Comparison of ENCODE assay signal across 9 cellular contexts in genomic region chr16:49876716-49877129, GRCh38. TPM values are rescaled to one million over a fixed set of nuclear protein-coding genes. Genes with fewer than 3 reads are reported as not detected.
DNase-seq lines count a peak whose midpoint lies in the region; ATAC-seq and TF ChIP-seq lines count a peak whose summit lies in the region.
"Had no signal": no experiment of that assay in that cellular context is flagged by ENCODE, and none has a peak within 500 bp of the region (broad histone marks: within the 10 kb centered on the region; RNA-seq: fewer than 3 reads in every experiment).

No MANE protein-coding gene starts in this region.

- H3K79me2 ChIP-seq in KMS-11 (ENCODE audit: insufficient read depth, low read depth) = no peaks in the 10 kb centered on the region

- H3K4me3 ChIP-seq in GM06990 (replicated peaks; ENCODE audit: low read depth, low read length) = no peak overlapping the region
- no peak overlapping the region for H3K4me3 ChIP-seq in KMS-11 (IDR thresholded peaks at IDR 0.05; ENCODE audit: insufficient read depth, low read depth, low read length)
- H3K4me3 ChIP-seq in iPS-15b (ENCODE audit: low read depth, low read length) = peak overlapping the region; percentile 48

- no peaks in the 10 kb centered on the region for H3K9me3 ChIP-seq in iPS-15b (ENCODE audit: control insufficient read depth, insufficient read depth, low read length)

- peaks cover 33% of the 10 kb centered on the region for H3K27me3 Mint-ChIP-seq in activated naive CD8-positive, alpha-beta T cell treated with anti-CD3 and anti-CD28 coated beads, Interleukin-2, amount 10 ng/mL, durations not matched to agents 7 days and 5 days

- peak; percentile 84 for TF ChIP-seq CTCF in GM06990 (IDR thresholded peaks at IDR 0.05; ENCODE audit: insufficient read depth, low read length, poor library complexity, severe bottlenecking)
- peak; percentile 53; the same call in 1 of the 2 replicates for TF ChIP-seq CTCF in KMS-11 (conservative IDR thresholded peaks at IDR 0.05; ENCODE audit: low read depth, low read length)

- H3K4me3 Mint-ChIP-seq in activated naive CD8-positive, alpha-beta T cell treated with anti-CD3 and anti-CD28 coated beads, Interleukin-2, amount 10 ng/mL, durations not matched to agents 7 days and 5 days = no peak overlapping the region

- no peak overlapping the region for H3K27ac Mint-ChIP-seq in activated naive CD8-positive, alpha-beta T cell treated with anti-CD3 and anti-CD28 coated beads, Interleukin-2, amount 10 ng/mL, durations not matched to agents 7 days and 5 days

- H3K9me3 Mint-ChIP-seq in activated naive CD8-positive, alpha-beta T cell treated with anti-CD3 and anti-CD28 coated beads, Interleukin-2, amount 10 ng/mL, durations not matched to agents 7 days and 5 days = no peaks in the 10 kb centered on the region
- H3K9me3 Mint-ChIP-seq: naive B cell had no signal

- H3K36me3 ChIP-seq in GM06990 (ENCODE audit: control insufficient read depth, insufficient read depth, low read length) (no peaks in the 10 kb centered on the region), KMS-11 (ENCODE audit: insufficient read depth) (no peaks in the 10 kb centered on the region), iPS-15b (ENCODE audit: control insufficient read depth, insufficient read depth, low read length) (no peaks in the 10 kb centered on the region)

- POLR2A ChIA-PET in activated naive CD8-positive, alpha-beta T cell treated with anti-CD3 and anti-CD28 coated beads, Interleukin-2, amount 10 ng/mL, durations not matched to agents 7 days and 5 days (lab: Charles Lee) = no interaction called here

- no peak overlapping the region for H3K27ac ChIP-seq in KMS-11

- DNase-seq in GM06990 (ENCODE audit: extremely low read depth, insufficient read length) (peak; percentile 42), SW 1271 (lab: John Stamatoyannopoulos, UW) (no peak)
- peak; percentile 66 for DNase-seq in activated naive CD8-positive, alpha-beta T cell treated with anti-CD3 and anti-CD28 coated beads, Interleukin-2, amount 10 ng/mL, durations not matched to agents 7 days and 5 days
- peak; percentile 35 for DNase-seq in stimulated activated CD4-positive, alpha-beta T cell treated with anti-CD3 and anti-CD28 coated beads, Interleukin-4, amount 100 ng/mL, for 1 hour
- DNase-seq: naive B cell had no signal

- H3K4me1 ChIP-seq in KMS-11 (ENCODE audit: low read depth, poor library complexity, severe bottlenecking) = no peaks in the 10 kb centered on the region
- peaks cover 6% of the 10 kb centered on the region for H3K4me1 ChIP-seq in iPS-15b (ENCODE audit: control insufficient read depth, insufficient read depth, low read length)

- no peaks in the 10 kb centered on the region for H3K36me3 Mint-ChIP-seq in activated naive CD8-positive, alpha-beta T cell treated with anti-CD3 and anti-CD28 coated beads, Interleukin-2, amount 10 ng/mL, durations not matched to agents 7 days and 5 days
- H3K36me3 Mint-ChIP-seq: naive B cell had no signal

- H3K27me3 ChIP-seq in GM06990 (replicated peaks; ENCODE audit: control insufficient read depth, insufficient read depth, low read length) (no peaks in the 10 kb centered on the region; the same call in none of the 2 replicates), KMS-11 (ENCODE audit: insufficient read depth, low read depth) (no peaks in the 10 kb centered on the region), iPS-15b (ENCODE audit: control insufficient read depth, insufficient read depth, low read length) (peaks cover 5% of the 10 kb centered on the region)

- peak; percentile 56 for ATAC-seq in activated naive CD8-positive, alpha-beta T cell treated with anti-CD3 and anti-CD28 coated beads, Interleukin-2, amount 10 ng/mL, durations not matched to agents 7 days and 5 days (ENCODE audit: low read depth)
- ATAC-seq in HG02642 (IDR thresholded peaks at IDR 0.05; ENCODE audit: poor library complexity, unreplicated experiment) (no peak), HG03025 (IDR thresholded peaks at IDR 0.05; ENCODE audit: low FRiP score, unreplicated experiment) (no peak)

- H4K20me1 ChIP-seq in KMS-11 (ENCODE audit: insufficient read depth) = no peaks in the 10 kb centered on the region

- no peak overlapping the region for H3K9ac ChIP-seq in KMS-11
- H3K9ac ChIP-seq in iPS-15b (ENCODE audit: low read depth, low read length) = no peak overlapping the region

- no peak overlapping the region for H2AFZ ChIP-seq in KMS-11 (ENCODE audit: low read depth)

- no peak overlapping the region for H3K4me2 ChIP-seq in KMS-11

- H3K4me1 Mint-ChIP-seq in activated naive CD8-positive, alpha-beta T cell treated with anti-CD3 and anti-CD28 coated beads, Interleukin-2, amount 10 ng/mL, durations not matched to agents 7 days and 5 days = no peaks in the 10 kb centered on the region
- H3K4me1 Mint-ChIP-seq: naive B cell had no signal

RNA-seq across cellular contexts. Expression of gene ZNF423, which starts 20.8 kb away (rescaled TPM):
- total RNA-seq in activated naive CD8-positive, alpha-beta T cell treated with anti-CD3 and anti-CD28 coated beads, Interleukin-2, amount 10 ng/mL, durations not matched to agents 7 days and 5 days = under 1 TPM in 1 of 2 experiments, not detected in 1; 0.06 TPM

Comparison
In these comparisons a context has a peak if more than half of its experiments do, and no peak if none do; other contexts are left out.
1. DNase-seq: peak in GM06990 (single experiment), activated naive CD8-positive, alpha-beta T cell treated with anti-CD3 and anti-CD28 coated beads, Interleukin-2, amount 10 ng/mL, durations not matched to agents 7 days and 5 days (single experiment) and stimulated activated CD4-positive, alpha-beta T cell treated with anti-CD3 and anti-CD28 coated beads, Interleukin-4, amount 100 ng/mL, for 1 hour (single experiment); none in SW 1271 (0 of 2).